Comparison of ENCODE assay signal across 20 cellular contexts in the genomic region with DNA sequence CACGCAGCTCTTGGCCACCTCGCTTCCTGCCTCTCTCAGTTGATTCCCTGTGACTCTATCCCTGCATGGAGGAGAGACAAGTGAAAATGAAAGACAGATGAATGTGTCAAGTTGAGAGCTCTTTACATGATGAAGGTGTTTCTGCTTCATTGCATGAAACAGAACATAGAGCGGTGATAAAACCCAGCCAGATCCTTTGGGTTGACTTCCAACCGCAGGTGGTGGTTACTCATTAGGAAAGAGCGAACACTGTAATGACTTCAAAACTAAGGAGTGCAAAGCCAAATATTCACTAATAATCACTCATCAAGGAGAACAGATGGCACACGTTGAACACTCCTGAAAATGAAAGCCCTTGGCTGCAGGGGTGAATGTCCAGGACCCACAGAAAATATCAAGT.
"Had no signal": no experiment of that assay in that cellular context is flagged by ENCODE, and none has a peak within 500 bp of the region (broad histone marks: within the 10 kb centered on the region; RNA-seq: fewer than 3 reads in every experiment).

No MANE protein-coding gene starts in this region.

- H3K4me3 ChIP-seq: colonic mucosa, dorsolateral prefrontal cortex, lower lobe of right lung, mucosa of descending colon, upper lobe of left lung had no signal

- ATAC-seq: activated CD4-positive, CD25-positive, alpha-beta regulatory T cell treated with anti-CD3 and anti-CD28 coated beads, Interleukin-2, amount 50 U/mL, for 24 hours; effector memory CD8-positive, alpha-beta T cell; esophagus mucosa; left lobe of liver; lower lobe of right lung; mucosa of descending colon; right cardiac atrium had no signal

- DNase-seq: activated CD4-positive, alpha-beta memory T cell treated with anti-CD3 and anti-CD28 coated beads, Interleukin-2, amount 10 ng/mL, durations not matched to agents 7 days and 5 days; activated CD4-positive, alpha-beta T cell treated with anti-CD3 and anti-CD28 coated beads, Interleukin-2, amount 10 ng/mL, durations not matched to agents 24 days and 14 days; activated effector memory CD4-positive, alpha-beta T cell treated with anti-CD3 and anti-CD28 coated beads, Interleukin-2, amount 50 U/mL, for 16 hours; activated naive CD4-positive, alpha-beta T cell treated with anti-CD3 and anti-CD28 coated beads, Interleukin-2, amount 10 ng/mL, durations not matched to agents 7 days and 5 days; brain microvascular endothelial cell; colonic mucosa; effector memory CD8-positive, alpha-beta T cell; foreskin melanocyte; lower lobe of right lung; mesendoderm; mucosa of descending colon; nucleus accumbens; right cardiac atrium; stimulated activated CD4-positive, alpha-beta T cell treated with anti-CD3 and anti-CD28 coated beads, Interleukin-4, amount 100 ng/mL, for 24 hours; stimulated activated naive CD4-positive, alpha-beta T cell treated with Interleukin-2 at 50 U/mL for 16 hours; upper lobe of left lung had no signal
